1 cellular context compared by ENCODE assay signal in the genomic region with DNA sequence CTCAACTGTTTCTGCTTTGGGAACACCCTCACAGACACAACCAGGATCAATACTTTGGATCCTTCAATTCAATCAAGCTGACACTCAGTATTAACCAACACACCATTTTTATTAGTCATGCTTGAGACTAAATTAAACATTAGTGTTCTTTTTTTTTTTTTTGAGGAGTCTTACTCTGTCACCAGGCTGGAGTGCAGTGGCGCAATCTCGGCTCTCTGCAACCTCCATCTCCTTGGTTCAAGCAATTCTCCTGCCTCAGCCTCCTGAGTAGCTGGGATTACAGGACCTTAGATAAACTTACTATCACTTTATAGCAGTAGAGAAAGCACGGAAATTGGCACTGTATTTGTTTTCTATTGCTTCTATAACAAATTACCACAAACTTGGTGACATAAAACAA.
TF ChIP-seq lines count a peak whose summit lies in the region.

No MANE protein-coding gene starts in this region.

TF ChIP-seq in HepG2, 621 proteins besides CTCF, POLR2A, EP300 and RAD21 (continued from another document):
- TF ChIP-seq AHDC1 (CRISPR knock-in tag; IDR thresholded peaks at IDR 0.05; ENCODE audit: borderline replicate concordance) (no peak), ZNF234 (CRISPR knock-in tag; conservative IDR thresholded peaks at IDR 0.05) (no peak), ZNF264 (CRISPR knock-in tag; IDR thresholded peaks at IDR 0.05) (no peak), REXO4 (CRISPR knock-in tag; IDR thresholded peaks at IDR 0.05; ENCODE audit: borderline replicate concordance) (no peak)
- TF ChIP-seq, protein P1, sequence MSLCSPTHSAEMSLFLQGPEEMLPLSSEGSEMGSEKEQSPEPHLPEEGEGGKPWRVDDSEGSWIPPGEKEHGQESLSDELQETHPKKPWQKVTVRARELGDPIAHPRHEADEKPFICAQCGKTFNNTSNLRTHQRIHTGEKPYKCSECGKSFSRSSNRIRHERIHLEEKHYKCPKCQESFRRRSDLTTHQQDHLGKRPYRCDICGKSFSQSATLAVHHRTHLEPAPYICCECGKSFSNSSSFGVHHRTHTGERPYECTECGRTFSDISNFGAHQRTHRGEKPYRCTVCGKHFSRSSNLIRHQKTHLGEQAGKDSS (CRISPR knock-in tag; IDR thresholded peaks at IDR 0.05; ENCODE audit: borderline replicate concordance, low read depth) = no peak
